In genomic region chr21:21286170-21286798, GRCh38 we compare ENCODE assay signal across 29 cellular contexts.
"Had no signal": no experiment of that assay in that cellular context is flagged by ENCODE, and none has a peak within 500 bp of the region (broad histone marks: within the 10 kb centered on the region; RNA-seq: fewer than 3 reads in every experiment).

No MANE protein-coding gene starts in this region.

- H3K4me1 ChIP-seq: adrenal gland, colonic mucosa, SJCRH30 had no signal

- H3K9me2 ChIP-seq: SK-N-SH had no signal

- H3K27ac ChIP-seq: adrenal gland, colonic mucosa, RWPE1, SJCRH30 had no signal

- H3K27me3 ChIP-seq: adrenal gland, colonic mucosa, SJCRH30 had no signal

- H3K9ac ChIP-seq: SK-N-SH had no signal

- H3K4me3 ChIP-seq: adrenal gland, colonic mucosa, K562, SJCRH30 had no signal

- H3K9me3 ChIP-seq: adrenal gland, colonic mucosa, SJCRH30, SK-N-SH had no signal

- H3K36me3 ChIP-seq: adrenal gland, colonic mucosa, SJCRH30 had no signal

- H3K4me2 ChIP-seq: SK-N-SH had no signal

- DNase-seq: activated CD4-positive, alpha-beta T cell treated with anti-CD3 and anti-CD28 coated beads for 4 hours; activated CD8-positive, alpha-beta memory T cell treated with anti-CD3 and anti-CD28 coated beads, Interleukin-2, amount 50 U/mL, for 4 hours; activated CD8-positive, alpha-beta T cell treated with anti-CD3 and anti-CD28 coated beads for 36 hours; activated naive CD4-positive, alpha-beta T cell treated with anti-CD3 and anti-CD28 coated beads, Interleukin-2, amount 50 U/mL, for 16 hours; activated naive CD8-positive, alpha-beta T cell treated with anti-CD3 and anti-CD28 coated beads, Interleukin-2, amount 10 ng/mL, durations not matched to agents 7 days and 5 days; activated T-cell treated with anti-CD3 and anti-CD28 coated beads, Interleukin-2, amount 50 U/mL, for 72 hours; adrenal gland; anterior cingulate cortex; caudate nucleus; colonic mucosa; Karpas-422; NCI-H1048; NCI-H146; NCI-H1930; NCI-H2107; NCI-H2171 treated with DMSO at 0.1 percent for 48 hours; NCI-H345; NCI-H510A; NCI-H526 treated with DMSO at 0.1 percent for 48 hours; NCI-H82; OCI-M1; Right ventricle myocardium superior; SJCRH30; SK-N-SH; T-cell; T-helper 2 cell; T1000 had no signal
